14 cellular contexts compared by ENCODE assay signal in genomic region chr20:5178046-5178445, GRCh38.
"Had no signal": no experiment of that assay in that cellular context is flagged by ENCODE, and none has a peak within 500 bp of the region (broad histone marks: within the 10 kb centered on the region; RNA-seq: fewer than 3 reads in every experiment).

No MANE protein-coding gene starts in this region.

- H3K9me3 ChIP-seq: colonic mucosa, esophagus muscularis mucosa, psoas muscle, testis, upper lobe of left lung had no signal

- H3K9me3 Mint-ChIP-seq: brain; stimulated activated naive CD8-positive, alpha-beta T cell treated with anti-CD3 and anti-CD28 coated beads, Interleukin-15, amount 100 ng/mL, for 72 hours had no signal

- H3K27ac ChIP-seq: colonic mucosa, esophagus muscularis mucosa, psoas muscle, testis, upper lobe of left lung had no signal

- H3K4me1 Mint-ChIP-seq: brain had no signal

- H3K4me1 ChIP-seq: colonic mucosa had no signal

- H3K36me3 ChIP-seq: colonic mucosa had no signal

- H3K4me3 ChIP-seq: colonic mucosa, esophagus muscularis mucosa, psoas muscle, testis, upper lobe of left lung had no signal

- H3K27me3 ChIP-seq: colonic mucosa, esophagus muscularis mucosa, testis, upper lobe of left lung had no signal

- H3K27ac Mint-ChIP-seq: stimulated activated naive CD8-positive, alpha-beta T cell treated with anti-CD3 and anti-CD28 coated beads, Interleukin-15, amount 100 ng/mL, for 72 hours had no signal

- H3K27me3 Mint-ChIP-seq: brain; stimulated activated naive CD8-positive, alpha-beta T cell treated with anti-CD3 and anti-CD28 coated beads, Interleukin-15, amount 100 ng/mL, for 72 hours had no signal

- H3K4me3 Mint-ChIP-seq: brain; stimulated activated naive CD8-positive, alpha-beta T cell treated with anti-CD3 and anti-CD28 coated beads, Interleukin-15, amount 100 ng/mL, for 72 hours had no signal

- ATAC-seq: psoas muscle; sciatic nerve; stimulated activated naive CD8-positive, alpha-beta T cell treated with anti-CD3 and anti-CD28 coated beads, Interleukin-15, amount 100 ng/mL, for 72 hours had no signal

- DNase-seq: activated naive CD4-positive, alpha-beta T cell treated with Interleukin-2 at 50 U/mL for 16 hours; amniotic stem cell; central memory CD4-positive, alpha-beta T cell; colonic mucosa; hypothalamus; kidney glomerular epithelial cell; psoas muscle; stimulated activated naive CD8-positive, alpha-beta T cell treated with anti-CD3 and anti-CD28 coated beads, Interleukin-15, amount 100 ng/mL, for 72 hours; SW 1271; testis; upper lobe of left lung had no signal
